ENCODE assay signal across 15 cellular contexts in the genomic region with DNA sequence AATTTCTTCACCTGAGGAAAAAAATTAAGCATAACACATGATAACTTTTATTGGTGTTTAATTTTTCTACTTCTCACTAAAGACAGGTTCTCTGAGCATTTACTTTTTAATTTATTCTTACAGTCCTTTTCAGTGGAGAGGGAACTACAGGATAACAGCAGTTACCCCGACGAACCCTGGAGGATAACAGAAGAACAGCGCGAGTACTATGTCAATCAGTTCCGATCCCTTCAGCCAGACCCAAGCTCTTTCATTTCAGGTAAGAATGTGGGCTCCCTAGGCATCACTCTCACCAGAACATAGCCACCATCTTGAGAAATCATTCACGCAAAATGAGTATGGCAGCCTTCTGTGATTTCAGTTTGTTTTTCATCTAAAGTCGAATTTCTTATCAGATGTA.
"Had no signal": no experiment of that assay in that cellular context is flagged by ENCODE, and none has a peak within 500 bp of the region (broad histone marks: within the 10 kb centered on the region; RNA-seq: fewer than 3 reads in every experiment).

No MANE protein-coding gene starts in this region.

- H3K27me3 ChIP-seq: esophagus squamous epithelium, right lobe of liver, suprapubic skin, transverse colon, upper lobe of right lung, uterus had no signal

- H3K27ac Mint-ChIP-seq: effector memory CD8-positive, alpha-beta T cell; progenitor cell of endocrine pancreas; stimulated activated naive B cell treated with anti-CD40 and anti-IgM and Interleukin-4, amounts not matched to agents 10 μg/mL and 1 μg/mL and 100 μg/mL, for 72 hours; stimulated activated naive CD8-positive, alpha-beta T cell treated with anti-CD3 and anti-CD28 coated beads, Interleukin-15, amount 100 ng/mL, for 72 hours had no signal

- H3K4me1 ChIP-seq: esophagus squamous epithelium, heart right ventricle, left lung, parathyroid adenoma, right lobe of liver, suprapubic skin, transverse colon, upper lobe of right lung, uterus had no signal

- H3K27ac ChIP-seq: esophagus squamous epithelium, heart right ventricle, left lung, parathyroid adenoma, right lobe of liver, suprapubic skin, transverse colon, upper lobe of right lung had no signal

- H3K4me3 ChIP-seq: esophagus squamous epithelium, heart right ventricle, left lung, right lobe of liver, suprapubic skin, transverse colon, upper lobe of right lung, uterus had no signal

- H3K9me3 ChIP-seq: esophagus squamous epithelium, heart right ventricle, left lung, right lobe of liver, suprapubic skin, transverse colon, upper lobe of right lung, uterus had no signal

- H3K36me3 ChIP-seq: esophagus squamous epithelium, heart right ventricle, suprapubic skin, transverse colon, upper lobe of right lung, uterus had no signal

- DNase-seq: cortex of kidney, esophagus squamous epithelium, left lung, upper lobe of right lung had no signal

- H3K9me3 Mint-ChIP-seq: effector memory CD8-positive, alpha-beta T cell; stimulated activated naive B cell treated with anti-CD40 and anti-IgM and Interleukin-4, amounts not matched to agents 10 μg/mL and 1 μg/mL and 100 μg/mL, for 72 hours; stimulated activated naive CD8-positive, alpha-beta T cell treated with anti-CD3 and anti-CD28 coated beads, Interleukin-15, amount 100 ng/mL, for 72 hours had no signal

- H3K4me3 Mint-ChIP-seq: effector memory CD8-positive, alpha-beta T cell; naive thymus-derived CD8-positive, alpha-beta T cell; stimulated activated naive B cell treated with anti-CD40 and anti-IgM and Interleukin-4, amounts not matched to agents 10 μg/mL and 1 μg/mL and 100 μg/mL, for 72 hours; stimulated activated naive CD8-positive, alpha-beta T cell treated with anti-CD3 and anti-CD28 coated beads, Interleukin-15, amount 100 ng/mL, for 72 hours had no signal

- H3K27me3 Mint-ChIP-seq: effector memory CD8-positive, alpha-beta T cell; progenitor cell of endocrine pancreas; stimulated activated naive B cell treated with anti-CD40 and anti-IgM and Interleukin-4, amounts not matched to agents 10 μg/mL and 1 μg/mL and 100 μg/mL, for 72 hours; stimulated activated naive CD8-positive, alpha-beta T cell treated with anti-CD3 and anti-CD28 coated beads, Interleukin-15, amount 100 ng/mL, for 72 hours had no signal

- H3K36me3 Mint-ChIP-seq: naive thymus-derived CD8-positive, alpha-beta T cell had no signal

- H3K4me1 Mint-ChIP-seq: naive thymus-derived CD8-positive, alpha-beta T cell; stimulated activated naive CD8-positive, alpha-beta T cell treated with anti-CD3 and anti-CD28 coated beads, Interleukin-15, amount 100 ng/mL, for 72 hours had no signal
